In the genomic region with DNA sequence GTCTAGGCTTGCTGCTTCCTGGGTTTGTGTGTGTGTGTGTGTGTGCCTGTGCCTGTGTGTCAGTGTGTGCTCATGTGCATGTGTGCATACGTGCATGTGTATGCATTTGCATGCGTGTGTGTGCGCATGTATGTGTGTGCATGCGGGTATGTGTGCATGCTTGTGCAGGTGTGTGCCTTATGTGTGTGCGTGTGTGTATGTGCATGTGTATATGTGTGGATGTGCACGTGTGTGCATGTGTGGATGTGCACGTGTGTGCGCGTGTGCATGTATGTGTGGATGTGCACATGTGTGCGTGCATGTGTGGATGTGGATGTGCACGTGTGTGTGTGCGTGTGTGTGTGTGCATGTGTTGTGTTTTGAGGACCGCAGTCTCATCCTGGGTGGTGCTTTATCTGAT, we compare ENCODE assay signal across 2 cellular contexts.
TF ChIP-seq lines count a peak whose summit lies in the region.

No MANE protein-coding gene starts in this region.

TF ChIP-seq in A549, 52 proteins besides CTCF, POLR2A, EP300 and RAD21:
- TF ChIP-seq MAFK (IDR thresholded peaks at IDR 0.05; ENCODE audit: partially characterized antibody), result no peak
- TF ChIP-seq RNF2 (IDR thresholded peaks at IDR 0.05; ENCODE audit: borderline replicate concordance, low read depth), result no peak
- no peak for TF ChIP-seq JUN (IDR thresholded peaks at IDR 0.05)
- TF ChIP-seq FOSL2 (IDR thresholded peaks at IDR 0.05), result no peak
- no peak for TF ChIP-seq FOSL2 (CRISPR knock-in tag; IDR thresholded peaks at IDR 0.05)
- TF ChIP-seq HEYL (CRISPR knock-in tag; IDR thresholded peaks at IDR 0.05), result no peak
- TF ChIP-seq GATA3 (IDR thresholded peaks at IDR 0.05; ENCODE audit: borderline replicate concordance), result no peak
- TF ChIP-seq FOXS1 (CRISPR knock-in tag; IDR thresholded peaks at IDR 0.05), result no peak
- TF ChIP-seq TFCP2L1 (CRISPR knock-in tag; IDR thresholded peaks at IDR 0.05), result no peak
- TF ChIP-seq SMC3 (IDR thresholded peaks at IDR 0.05), result no peak
- TF ChIP-seq RFX5 (IDR thresholded peaks at IDR 0.05), result no peak
- TF ChIP-seq, protein P1, sequence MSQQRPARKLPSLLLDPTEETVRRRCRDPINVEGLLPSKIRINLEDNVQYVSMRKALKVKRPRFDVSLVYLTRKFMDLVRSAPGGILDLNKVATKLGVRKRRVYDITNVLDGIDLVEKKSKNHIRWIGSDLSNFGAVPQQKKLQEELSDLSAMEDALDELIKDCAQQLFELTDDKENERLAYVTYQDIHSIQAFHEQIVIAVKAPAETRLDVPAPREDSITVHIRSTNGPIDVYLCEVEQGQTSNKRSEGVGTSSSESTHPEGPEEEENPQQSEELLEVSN (IDR thresholded peaks at IDR 0.05; ENCODE audit: borderline replicate concordance, low read depth), result no peak
TF ChIP-seq in A549: peak in this region for 0.

TF ChIP-seq in GM12878, 131 proteins besides CTCF, POLR2A, EP300 and RAD21:
- TF ChIP-seq ZNF217 (IDR thresholded peaks at IDR 0.05), result no peak
- TF ChIP-seq CBX3 (IDR thresholded peaks at IDR 0.05; ENCODE audit: borderline replicate concordance, low read depth), result no peak
- no peak for TF ChIP-seq KLF5 (IDR thresholded peaks at IDR 0.05; ENCODE audit: partially characterized antibody)
- no peak for TF ChIP-seq MTA3 (IDR thresholded peaks at IDR 0.05; ENCODE audit: borderline replicate concordance, low read length)
- TF ChIP-seq SREBF1 (IDR thresholded peaks at IDR 0.05; ENCODE audit: low read length), result no peak
- TF ChIP-seq, protein P2, sequence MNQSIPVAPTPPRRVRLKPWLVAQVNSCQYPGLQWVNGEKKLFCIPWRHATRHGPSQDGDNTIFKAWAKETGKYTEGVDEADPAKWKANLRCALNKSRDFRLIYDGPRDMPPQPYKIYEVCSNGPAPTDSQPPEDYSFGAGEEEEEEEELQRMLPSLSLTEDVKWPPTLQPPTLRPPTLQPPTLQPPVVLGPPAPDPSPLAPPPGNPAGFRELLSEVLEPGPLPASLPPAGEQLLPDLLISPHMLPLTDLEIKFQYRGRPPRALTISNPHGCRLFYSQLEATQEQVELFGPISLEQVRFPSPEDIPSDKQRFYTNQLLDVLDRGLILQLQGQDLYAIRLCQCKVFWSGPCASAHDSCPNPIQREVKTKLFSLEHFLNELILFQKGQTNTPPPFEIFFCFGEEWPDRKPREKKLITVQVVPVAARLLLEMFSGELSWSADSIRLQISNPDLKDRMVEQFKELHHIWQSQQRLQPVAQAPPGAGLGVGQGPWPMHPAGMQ (IDR thresholded peaks at IDR 0.05; ENCODE audit: borderline replicate concordance), result no peak
- TF ChIP-seq, protein P3, sequence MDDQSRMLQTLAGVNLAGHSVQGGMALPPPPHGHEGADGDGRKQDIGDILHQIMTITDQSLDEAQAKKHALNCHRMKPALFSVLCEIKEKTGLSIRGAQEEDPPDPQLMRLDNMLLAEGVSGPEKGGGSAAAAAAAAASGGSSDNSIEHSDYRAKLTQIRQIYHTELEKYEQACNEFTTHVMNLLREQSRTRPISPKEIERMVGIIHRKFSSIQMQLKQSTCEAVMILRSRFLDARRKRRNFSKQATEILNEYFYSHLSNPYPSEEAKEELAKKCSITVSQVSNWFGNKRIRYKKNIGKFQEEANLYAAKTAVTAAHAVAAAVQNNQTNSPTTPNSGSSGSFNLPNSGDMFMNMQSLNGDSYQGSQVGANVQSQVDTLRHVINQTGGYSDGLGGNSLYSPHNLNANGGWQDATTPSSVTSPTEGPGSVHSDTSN (IDR thresholded peaks at IDR 0.05; ENCODE audit: insufficient replicate concordance, low read depth, low read length), result peak; percentile 3
- TF ChIP-seq CREB1 (IDR thresholded peaks at IDR 0.05; ENCODE audit: low read depth), result no peak
- TF ChIP-seq GABPA (IDR thresholded peaks at IDR 0.05; ENCODE audit: low read depth), result no peak
- TF ChIP-seq, protein P4, sequence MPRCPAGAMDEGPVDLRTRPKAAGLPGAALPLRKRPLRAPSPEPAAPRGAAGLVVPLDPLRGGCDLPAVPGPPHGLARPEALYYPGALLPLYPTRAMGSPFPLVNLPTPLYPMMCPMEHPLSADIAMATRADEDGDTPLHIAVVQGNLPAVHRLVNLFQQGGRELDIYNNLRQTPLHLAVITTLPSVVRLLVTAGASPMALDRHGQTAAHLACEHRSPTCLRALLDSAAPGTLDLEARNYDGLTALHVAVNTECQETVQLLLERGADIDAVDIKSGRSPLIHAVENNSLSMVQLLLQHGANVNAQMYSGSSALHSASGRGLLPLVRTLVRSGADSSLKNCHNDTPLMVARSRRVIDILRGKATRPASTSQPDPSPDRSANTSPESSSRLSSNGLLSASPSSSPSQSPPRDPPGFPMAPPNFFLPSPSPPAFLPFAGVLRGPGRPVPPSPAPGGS (IDR thresholded peaks at IDR 0.05; ENCODE audit: borderline replicate concordance, insufficient read depth, low read depth, low read length, poor library complexity, severe bottlenecking), result peak; percentile 84
